ENCODE assay signal across 10 cellular contexts in the genomic region with DNA sequence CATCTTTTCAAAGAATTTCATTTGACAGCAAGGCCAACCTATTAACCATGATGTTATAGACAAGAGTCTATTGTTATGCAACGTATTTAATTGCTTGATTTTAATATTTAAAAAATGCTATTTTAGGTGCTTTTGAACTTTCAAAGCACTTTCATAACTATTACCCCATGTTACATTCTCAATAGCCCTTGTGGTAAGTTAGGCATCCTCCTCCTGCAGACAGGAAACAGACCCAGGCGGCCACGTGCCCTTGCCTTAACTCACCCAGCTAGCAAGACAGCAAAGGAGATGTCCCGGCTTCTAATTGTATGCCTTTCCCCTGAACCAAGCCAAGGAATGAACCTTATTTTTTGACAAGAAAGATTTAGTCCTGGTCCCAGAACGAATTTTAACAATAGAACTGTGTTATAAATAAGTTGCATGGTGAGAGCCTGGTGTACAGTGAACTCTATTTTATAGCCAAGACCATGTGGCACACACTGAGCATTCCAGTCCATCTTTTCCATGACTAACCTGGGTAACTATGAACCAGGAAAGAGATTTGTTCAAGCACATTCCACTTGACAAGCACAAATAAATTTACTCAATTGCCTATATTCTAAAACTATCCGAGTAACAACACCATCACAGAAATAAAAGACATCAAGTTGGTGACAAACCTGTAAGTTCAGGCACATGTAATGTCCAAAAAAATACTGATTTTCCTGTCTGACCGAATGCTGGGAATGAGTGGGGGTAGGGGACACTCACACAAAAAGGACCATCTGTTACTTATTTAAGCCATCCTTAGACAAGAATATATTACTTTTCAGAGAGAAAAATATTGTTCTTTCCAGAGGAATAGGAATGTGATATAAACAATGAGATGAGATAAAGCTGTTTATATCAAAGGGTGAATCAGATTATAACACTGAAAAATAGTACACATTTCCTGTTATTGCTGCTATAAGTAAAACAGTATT.
A peak's percentile ranks its signal among the peaks of the same experiment; 100 is the strongest.
DNase-seq lines count a peak whose midpoint lies in the region; ATAC-seq, FAIRE-seq and TF ChIP-seq lines count a peak whose summit lies in the region.
"Had no signal": no experiment of that assay in that cellular context is flagged by ENCODE, and none has a peak within 500 bp of the region (broad histone marks: within the 10 kb centered on the region; RNA-seq: fewer than 3 reads in every experiment).

No MANE protein-coding gene starts in this region.

- H3K4me1 ChIP-seq in skeletal muscle satellite cell (ENCODE audit: control insufficient read depth, insufficient read depth, low read length): peaks cover 56% of the 10 kb centered on the region

- peak overlapping the region; percentile 86 for H3K27ac ChIP-seq in brain microvascular endothelial cell

- no peak overlapping the region for H3K4me2 ChIP-seq in skeletal muscle satellite cell (ENCODE audit: low read length)

- no peaks in the 10 kb centered on the region for H3K9me3 ChIP-seq in skeletal muscle satellite cell (replicated peaks; ENCODE audit: low read length)

- peak; percentile 2 for DNase-seq in NK-92 treated with Interleukin-12 subunit alpha and Interleukin-12 subunit beta, amount 100 ng/mL, for 24 hours (lab: John Stamatoyannopoulos, UW)
- DNase-seq in NK-92 (lab: John Stamatoyannopoulos, UW; ENCODE audit: unreplicated experiment) (no peak), brain microvascular endothelial cell (peak; percentile 63), RCC 7860 (ENCODE audit: low spot score) (no peak), HuH-7 (ENCODE audit: low spot score) (no peak), NCI-H2081 (lab: John Stamatoyannopoulos, UW) (no peak)
- DNase-seq: activated naive CD8-positive, alpha-beta T cell treated with anti-CD3 and anti-CD28 coated beads, Interleukin-2, amount 10 ng/mL, durations not matched to agents 7 days and 5 days; stimulated activated CD4-positive, alpha-beta T cell treated with anti-CD3 and anti-CD28 coated beads, Interleukin-15, amount 100 ng/mL, for 24 hours had no signal

- H3K27me3 ChIP-seq in brain microvascular endothelial cell (replicated peaks): no peaks in the 10 kb centered on the region
- no peaks in the 10 kb centered on the region for H3K27me3 ChIP-seq in skeletal muscle satellite cell (ENCODE audit: control insufficient read depth, insufficient read depth, low read length)

- ATAC-seq in HG03159 (IDR thresholded peaks at IDR 0.05; ENCODE audit: unreplicated experiment): peak; percentile 41

- H3K9ac ChIP-seq in skeletal muscle satellite cell (ENCODE audit: low read depth, low read length): peak overlapping the region; percentile 5

- H3K4me3 ChIP-seq in brain microvascular endothelial cell (ENCODE audit: low read depth, low read length): no peak overlapping the region
- H3K4me3 ChIP-seq in skeletal muscle satellite cell (ENCODE audit: low read length): no peak overlapping the region

- in situ Hi-C loops in brain microvascular endothelial cell (cut with HindIII; ENCODE audit: low pct_ligation_motif_present, low sequenced_read_pairs): no loop called here

- FAIRE-seq in RCC 7860 (lab: Jason Lieb, UNC): no peak

- no peaks in the 10 kb centered on the region for H3K36me3 ChIP-seq in brain microvascular endothelial cell (replicated peaks)
- H3K36me3 ChIP-seq in skeletal muscle satellite cell (ENCODE audit: insufficient read depth, low read length): no peaks in the 10 kb centered on the region

- no peak for TF ChIP-seq CTCF in brain microvascular endothelial cell (IDR thresholded peaks at IDR 0.05; ENCODE audit: low read depth, low read length, missing control alignments)

Comparison
In these comparisons a context has a peak if more than half of its experiments do, and no peak if none do; other contexts are left out.
1. DNase-seq: peak in NK-92 treated with Interleukin-12 subunit alpha and Interleukin-12 subunit beta, amount 100 ng/mL, for 24 hours (single experiment) and brain microvascular endothelial cell (single experiment); none in NK-92 (single experiment), RCC 7860 (single experiment), HuH-7 (single experiment) and NCI-H2081 (0 of 2).